In genomic region chr14:99363616-99364290, GRCh38 we compare ENCODE assay signal across 19 cellular contexts.
"Had no signal": no experiment of that assay in that cellular context is flagged by ENCODE, and none has a peak within 500 bp of the region (broad histone marks: within the 10 kb centered on the region; RNA-seq: fewer than 3 reads in every experiment).

No MANE protein-coding gene starts in this region.

- H3K4me1 Mint-ChIP-seq: activated naive CD4-positive, alpha-beta T cell treated with anti-CD3 and anti-CD28 coated beads, Interleukin-2, amount 50 U/mL, for 24 hours; stimulated activated naive B cell treated with anti-CD40 and anti-IgM and Interleukin-4, amounts not matched to agents 10 μg/mL and 1 μg/mL and 100 μg/mL, for 72 hours had no signal

- H3K4me1 ChIP-seq: breast epithelium, parathyroid adenoma had no signal

- H3K4me3 ChIP-seq: breast epithelium, hepatocyte, thoracic aorta had no signal

- H3K79me2 ChIP-seq: hepatocyte, parathyroid adenoma had no signal

- H3K9me3 ChIP-seq: breast epithelium, neutrophil, thoracic aorta had no signal

- FAIRE-seq: astrocyte had no signal

- H3K36me3 Mint-ChIP-seq: activated naive CD4-positive, alpha-beta T cell treated with anti-CD3 and anti-CD28 coated beads, Interleukin-2, amount 50 U/mL, for 24 hours; memory B cell; naive thymus-derived CD4-positive, alpha-beta T cell; stimulated activated naive B cell treated with anti-CD40 and anti-IgM and Interleukin-4, amounts not matched to agents 10 μg/mL and 1 μg/mL and 100 μg/mL, for 72 hours had no signal

- H3K9ac ChIP-seq: parathyroid adenoma had no signal

- H3K27me3 Mint-ChIP-seq: activated naive CD4-positive, alpha-beta T cell treated with anti-CD3 and anti-CD28 coated beads, Interleukin-2, amount 50 U/mL, for 24 hours had no signal

- H3K27ac ChIP-seq: breast epithelium, hepatocyte, neutrophil, parathyroid adenoma, thoracic aorta had no signal

- H3K36me3 ChIP-seq: breast epithelium, neutrophil, thoracic aorta had no signal

- H2AFZ ChIP-seq: hepatocyte, parathyroid adenoma had no signal

- DNase-seq: activated CD4-positive, alpha-beta T cell treated with anti-CD3 and anti-CD28 coated beads for 1 hour; activated CD8-positive, alpha-beta memory T cell treated with anti-CD3 and anti-CD28 coated beads for 24 hours; activated CD8-positive, alpha-beta memory T cell treated with anti-CD3 and anti-CD28 coated beads, Interleukin-2, amount 50 U/mL, for 48 hours; activated gamma-delta T cell; cerebellar nuclear complex; effector memory CD8-positive, alpha-beta T cell; left ventricle myocardium superior; naive thymus-derived CD4-positive, alpha-beta T cell; stimulated activated naive B cell treated with anti-CD40 and anti-IgM and Interleukin-4, amounts not matched to agents 10 μg/mL and 1 μg/mL and 100 μg/mL, for 72 hours; T1000 had no signal

- H3K4me3 Mint-ChIP-seq: activated naive CD4-positive, alpha-beta T cell treated with anti-CD3 and anti-CD28 coated beads, Interleukin-2, amount 50 U/mL, for 24 hours; dendritic cell treated with granulocyte-macrophage colony-stimulating factor and Interleukin-4, amounts not matched to agents 40 ng/mL and 50 ng/mL, for 4 days; effector memory CD8-positive, alpha-beta T cell; memory B cell; naive thymus-derived CD4-positive, alpha-beta T cell; stimulated activated naive B cell treated with anti-CD40 and anti-IgM and Interleukin-4, amounts not matched to agents 10 μg/mL and 1 μg/mL and 100 μg/mL, for 72 hours had no signal

- H3K4me2 ChIP-seq: hepatocyte had no signal

- H3K9me3 Mint-ChIP-seq: activated naive CD4-positive, alpha-beta T cell treated with anti-CD3 and anti-CD28 coated beads, Interleukin-2, amount 50 U/mL, for 24 hours; dendritic cell treated with granulocyte-macrophage colony-stimulating factor and Interleukin-4, amounts not matched to agents 40 ng/mL and 50 ng/mL, for 4 days; effector memory CD8-positive, alpha-beta T cell; memory B cell; naive thymus-derived CD4-positive, alpha-beta T cell; stimulated activated naive B cell treated with anti-CD40 and anti-IgM and Interleukin-4, amounts not matched to agents 10 μg/mL and 1 μg/mL and 100 μg/mL, for 72 hours had no signal

- H3K27me3 ChIP-seq: breast epithelium, hepatocyte, neutrophil had no signal

- H3K27ac Mint-ChIP-seq: activated naive CD4-positive, alpha-beta T cell treated with anti-CD3 and anti-CD28 coated beads, Interleukin-2, amount 50 U/mL, for 24 hours; dendritic cell treated with granulocyte-macrophage colony-stimulating factor and Interleukin-4, amounts not matched to agents 40 ng/mL and 50 ng/mL, for 4 days; effector memory CD8-positive, alpha-beta T cell; memory B cell; naive thymus-derived CD4-positive, alpha-beta T cell; stimulated activated naive B cell treated with anti-CD40 and anti-IgM and Interleukin-4, amounts not matched to agents 10 μg/mL and 1 μg/mL and 100 μg/mL, for 72 hours had no signal

- ATAC-seq: effector memory CD8-positive, alpha-beta T cell; left ventricle myocardium superior; naive thymus-derived CD4-positive, alpha-beta T cell; stimulated activated naive B cell treated with anti-CD40 and anti-IgM and Interleukin-4, amounts not matched to agents 10 μg/mL and 1 μg/mL and 100 μg/mL, for 72 hours had no signal
